In the genomic region with DNA sequence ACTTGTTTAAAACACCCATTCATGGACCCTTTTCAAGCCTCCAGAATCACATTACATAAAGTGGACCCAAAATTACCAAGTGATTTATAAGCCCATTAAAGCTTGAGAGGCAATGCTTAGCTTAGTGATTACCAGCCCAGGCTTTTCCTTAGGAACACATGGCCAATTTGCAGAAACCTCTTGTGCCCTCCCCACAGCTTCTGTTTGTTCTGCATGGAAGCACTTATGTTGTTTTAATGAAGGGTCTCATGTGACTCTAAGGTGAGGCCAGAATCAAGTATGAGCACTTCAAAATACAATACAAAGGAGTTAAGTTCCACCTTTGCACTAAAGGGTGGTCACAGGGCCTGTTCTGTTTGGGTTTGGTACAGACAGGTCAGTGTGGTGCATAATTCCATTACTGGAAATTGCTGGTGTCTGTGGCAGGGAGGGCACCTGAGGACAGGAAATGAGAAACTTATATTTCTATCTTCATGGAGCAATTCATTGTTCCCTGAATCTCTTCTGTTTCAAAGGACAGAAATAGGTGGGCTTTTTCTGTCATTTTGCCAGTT, we compare ENCODE assay signal across 1 cellular context.
TF ChIP-seq lines count a peak whose summit lies in the region.

No MANE protein-coding gene starts in this region.

TF ChIP-seq in GM23338, 12 proteins besides CTCF, POLR2A, EP300 and RAD21 (continued from another document):
- TF ChIP-seq, protein P1, sequence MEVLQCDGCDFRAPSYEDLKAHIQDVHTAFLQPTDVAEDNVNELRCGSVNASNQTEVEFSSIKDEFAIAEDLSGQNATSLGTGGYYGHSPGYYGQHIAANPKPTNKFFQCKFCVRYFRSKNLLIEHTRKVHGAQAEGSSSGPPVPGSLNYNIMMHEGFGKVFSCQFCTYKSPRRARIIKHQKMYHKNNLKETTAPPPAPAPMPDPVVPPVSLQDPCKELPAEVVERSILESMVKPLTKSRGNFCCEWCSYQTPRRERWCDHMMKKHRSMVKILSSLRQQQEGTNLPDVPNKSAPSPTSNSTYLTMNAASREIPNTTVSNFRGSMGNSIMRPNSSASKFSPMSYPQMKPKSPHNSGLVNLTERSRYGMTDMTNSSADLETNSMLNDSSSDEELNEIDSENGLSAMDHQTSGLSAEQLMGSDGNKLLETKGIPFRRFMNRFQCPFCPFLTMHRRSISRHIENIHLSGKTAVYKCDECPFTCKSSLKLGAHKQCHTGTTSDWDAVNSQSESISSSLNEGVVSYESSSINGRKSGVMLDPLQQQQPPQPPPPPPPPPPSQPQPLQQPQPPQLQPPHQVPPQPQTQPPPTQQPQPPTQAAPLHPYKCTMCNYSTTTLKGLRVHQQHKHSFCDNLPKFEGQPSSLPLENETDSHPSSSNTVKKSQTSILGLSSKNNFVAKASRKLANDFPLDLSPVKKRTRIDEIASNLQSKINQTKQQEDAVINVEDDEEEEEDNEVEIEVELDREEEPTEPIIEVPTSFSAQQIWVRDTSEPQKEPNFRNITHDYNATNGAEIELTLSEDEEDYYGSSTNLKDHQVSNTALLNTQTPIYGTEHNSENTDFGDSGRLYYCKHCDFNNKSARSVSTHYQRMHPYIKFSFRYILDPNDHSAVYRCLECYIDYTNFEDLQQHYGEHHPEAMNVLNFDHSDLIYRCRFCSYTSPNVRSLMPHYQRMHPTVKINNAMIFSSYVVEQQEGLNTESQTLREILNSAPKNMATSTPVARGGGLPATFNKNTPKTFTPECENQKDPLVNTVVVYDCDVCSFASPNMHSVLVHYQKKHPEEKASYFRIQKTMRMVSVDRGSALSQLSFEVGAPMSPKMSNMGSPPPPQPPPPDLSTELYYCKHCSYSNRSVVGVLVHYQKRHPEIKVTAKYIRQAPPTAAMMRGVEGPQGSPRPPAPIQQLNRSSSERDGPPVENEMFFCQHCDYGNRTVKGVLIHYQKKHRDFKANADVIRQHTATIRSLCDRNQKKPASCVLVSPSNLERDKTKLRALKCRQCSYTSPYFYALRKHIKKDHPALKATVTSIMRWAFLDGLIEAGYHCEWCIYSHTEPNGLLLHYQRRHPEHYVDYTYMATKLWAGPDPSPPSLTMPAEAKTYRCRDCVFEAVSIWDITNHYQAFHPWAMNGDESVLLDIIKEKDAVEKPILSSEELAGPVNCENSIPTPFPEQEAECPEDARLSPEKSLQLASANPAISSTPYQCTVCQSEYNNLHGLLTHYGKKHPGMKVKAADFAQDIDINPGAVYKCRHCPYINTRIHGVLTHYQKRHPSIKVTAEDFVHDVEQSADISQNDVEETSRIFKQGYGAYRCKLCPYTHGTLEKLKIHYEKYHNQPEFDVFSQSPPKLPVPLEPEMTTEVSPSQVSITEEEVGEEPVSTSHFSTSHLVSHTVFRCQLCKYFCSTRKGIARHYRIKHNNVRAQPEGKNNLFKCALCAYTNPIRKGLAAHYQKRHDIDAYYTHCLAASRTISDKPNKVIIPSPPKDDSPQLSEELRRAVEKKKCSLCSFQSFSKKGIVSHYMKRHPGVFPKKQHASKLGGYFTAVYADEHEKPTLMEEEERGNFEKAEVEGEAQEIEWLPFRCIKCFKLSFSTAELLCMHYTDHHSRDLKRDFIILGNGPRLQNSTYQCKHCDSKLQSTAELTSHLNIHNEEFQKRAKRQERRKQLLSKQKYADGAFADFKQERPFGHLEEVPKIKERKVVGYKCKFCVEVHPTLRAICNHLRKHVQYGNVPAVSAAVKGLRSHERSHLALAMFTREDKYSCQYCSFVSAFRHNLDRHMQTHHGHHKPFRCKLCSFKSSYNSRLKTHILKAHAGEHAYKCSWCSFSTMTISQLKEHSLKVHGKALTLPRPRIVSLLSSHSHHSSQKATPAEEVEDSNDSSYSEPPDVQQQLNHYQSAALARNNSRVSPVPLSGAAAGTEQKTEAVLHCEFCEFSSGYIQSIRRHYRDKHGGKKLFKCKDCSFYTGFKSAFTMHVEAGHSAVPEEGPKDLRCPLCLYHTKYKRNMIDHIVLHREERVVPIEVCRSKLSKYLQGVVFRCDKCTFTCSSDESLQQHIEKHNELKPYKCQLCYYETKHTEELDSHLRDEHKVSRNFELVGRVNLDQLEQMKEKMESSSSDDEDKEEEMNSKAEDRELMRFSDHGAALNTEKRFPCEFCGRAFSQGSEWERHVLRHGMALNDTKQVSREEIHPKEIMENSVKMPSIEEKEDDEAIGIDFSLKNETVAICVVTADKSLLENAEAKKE (CRISPR knock-in tag; IDR thresholded peaks at IDR 0.05), result no peak
- TF ChIP-seq STAT1 (IDR thresholded peaks at IDR 0.05; ENCODE audit: unreplicated experiment) (no peak), ETS1 (IDR thresholded peaks at IDR 0.05) (no peak), POLR2AphosphoS5 (IDR thresholded peaks at IDR 0.05; ENCODE audit: low read depth) (no peak), EZH2 (IDR thresholded peaks at IDR 0.05; ENCODE audit: low read depth, unreplicated experiment) (no peak), JUNB (IDR thresholded peaks at IDR 0.05; ENCODE audit: unreplicated experiment) (no peak), CREB1 (CRISPR knock-in tag; IDR thresholded peaks at IDR 0.05; ENCODE audit: low read depth) (no peak), ZNF331 (CRISPR knock-in tag; IDR thresholded peaks at IDR 0.05; ENCODE audit: low read depth) (no peak), EZH2phosphoT487 (IDR thresholded peaks at IDR 0.05; ENCODE audit: unreplicated experiment) (no peak)
